Comparison of ENCODE assay signal across 9 cellular contexts in the genomic region with DNA sequence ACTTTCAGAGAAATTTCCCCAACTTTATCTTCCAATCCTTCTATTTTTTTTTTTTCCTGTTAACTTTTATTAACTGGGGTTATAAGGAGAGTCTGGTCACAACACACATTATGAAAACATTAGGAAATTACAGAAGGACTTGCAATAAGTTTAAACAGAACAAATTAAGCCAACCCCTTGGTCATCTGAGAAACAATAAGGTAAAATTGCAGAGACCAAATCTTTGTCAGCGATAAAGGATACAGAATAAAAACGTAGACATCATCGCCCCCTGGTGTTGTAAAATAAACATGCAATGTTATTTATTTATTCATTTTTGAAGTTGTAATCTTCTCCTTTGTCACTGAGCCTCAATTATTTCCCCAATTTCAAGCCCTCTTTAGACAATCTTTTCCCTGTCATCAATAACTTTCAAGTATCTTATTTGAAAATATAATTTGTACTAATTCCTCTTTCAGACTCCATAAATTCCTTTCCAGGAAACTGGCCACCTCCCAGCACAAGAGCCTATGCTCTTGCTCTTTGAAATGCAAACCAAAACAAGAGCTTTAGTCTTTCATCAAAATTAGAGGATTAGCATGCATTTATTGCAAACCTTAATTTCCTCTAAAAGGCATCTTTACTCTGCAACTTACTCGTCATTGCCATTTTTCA. TPM values are rescaled to one million over a fixed set of nuclear protein-coding genes. Genes with fewer than 3 reads are reported as not detected.
DNase-seq lines count a peak whose midpoint lies in the region; ATAC-seq, FAIRE-seq and TF ChIP-seq lines count a peak whose summit lies in the region.
"Had no signal": no experiment of that assay in that cellular context is flagged by ENCODE, and none has a peak within 500 bp of the region (broad histone marks: within the 10 kb centered on the region; RNA-seq: fewer than 3 reads in every experiment).

No MANE protein-coding gene starts in this region.

- TF ChIP-seq CTCF in AG09319 (IDR thresholded peaks at IDR 0.05; ENCODE audit: low read depth, low read length) (peak; percentile 44), K562 (IDR thresholded peaks at IDR 0.05 in 2 of 3, conservative IDR thresholded peaks at IDR 0.05 in 1 of 3; ENCODE audit: insufficient read depth in 2 of 3, low read depth in 1 of 3, low read length in 3 of 3) (peak; percentile 63 to 90 (median 67); a peak in 5 of 6 replicates)

- H3K9me3 Mint-ChIP-seq in activated T-helper 1 cell treated with anti-CD3 and anti-CD28 coated beads, Interleukin-12 subunit alpha, Interleukin-12 subunit beta, Interleukin-2, Interleukin-4 antibody, amounts not matched to agents 30 ng/mL and 10 ng/mL and 1 ng/mL, durations not matched to agents 14 hours and 24 hours and 36 hours: no peaks in the 10 kb centered on the region

- no peak overlapping the region for H3K4me3 Mint-ChIP-seq in activated T-helper 1 cell treated with anti-CD3 and anti-CD28 coated beads, Interleukin-12 subunit alpha, Interleukin-12 subunit beta, Interleukin-2, Interleukin-4 antibody, amounts not matched to agents 30 ng/mL and 10 ng/mL and 1 ng/mL, durations not matched to agents 14 hours and 24 hours and 36 hours

- H3K9me3 ChIP-seq in K562 (replicated peaks; ENCODE audit: control insufficient read depth, insufficient read depth, low read depth, low read length): peaks cover 8% of the 10 kb centered on the region

- POLR2A ChIA-PET in K562 (lab: Yijun Ruan, JAX): no interaction called here

- H3K4me2 ChIP-seq in K562 (ENCODE audit: insufficient read depth, low read length): no peak overlapping the region

- no peak overlapping the region for H3K4me3 ChIP-seq in K562

- no peaks in the 10 kb centered on the region for H3K36me3 ChIP-seq in K562 (ENCODE audit: control insufficient read depth, insufficient read depth, low read length)

- CTCF ChIA-PET in K562 (lab: Yijun Ruan, JAX; ENCODE audit: low intra/inter-chr PET ratio): interaction anchor here (0.5 to 3.2 kb wide), 9 partner anchors 31 to 574 kb away, joined by 3 to 33 read pairs (median 3); no protein-coding TSS in a partner anchor

- ATAC-seq in GM19455 (IDR thresholded peaks at IDR 0.05; ENCODE audit: unreplicated experiment) (peak; percentile 57), K562 (peak; percentile 84)
- no peak for ATAC-seq in activated CD4-positive, CD25-positive, alpha-beta regulatory T cell treated with anti-CD3 and anti-CD28 coated beads, Interleukin-2, amount 50 U/mL, for 24 hours

- peaks cover 7% of the 10 kb centered on the region for H3K4me1 Mint-ChIP-seq in activated T-helper 1 cell treated with anti-CD3 and anti-CD28 coated beads, Interleukin-12 subunit alpha, Interleukin-12 subunit beta, Interleukin-2, Interleukin-4 antibody, amounts not matched to agents 30 ng/mL and 10 ng/mL and 1 ng/mL, durations not matched to agents 14 hours and 24 hours and 36 hours (ENCODE audit: low read depth)

- peak; percentile 81 for FAIRE-seq in K562 (lab: Jason Lieb, UNC)

- DNase-seq in AG09319 (ENCODE audit: extremely low read depth, low read depth): no peak
- peak; percentile 56 for DNase-seq in NCI-H2171 treated with DMSO at 0.1 percent for 48 hours (lab: John Stamatoyannopoulos, UW)
- peak; percentile 38 to 79 (median 44) for DNase-seq in K562 (ENCODE audit: extremely low read depth in 1 of 4, low spot score in 3 of 4)
- peak; percentile 30 to 61 for DNase-seq in lung microvascular endothelial cell (ENCODE audit: low read depth in 2 of 2)
- DNase-seq in NCI-H128 (lab: John Stamatoyannopoulos, UW; ENCODE audit: unreplicated experiment): no peak
- no peak for DNase-seq in activated T-helper 1 cell treated with anti-CD3 and anti-CD28 coated beads, Interleukin-12 subunit alpha, Interleukin-12 subunit beta, Interleukin-2, Interleukin-4 antibody, amounts not matched to agents 30 ng/mL and 10 ng/mL and 1 ng/mL, durations not matched to agents 14 hours and 24 hours and 36 hours (ENCODE audit: low spot score)

- no peaks in the 10 kb centered on the region for H3K36me3 Mint-ChIP-seq in activated T-helper 1 cell treated with anti-CD3 and anti-CD28 coated beads, Interleukin-12 subunit alpha, Interleukin-12 subunit beta, Interleukin-2, Interleukin-4 antibody, amounts not matched to agents 30 ng/mL and 10 ng/mL and 1 ng/mL, durations not matched to agents 14 hours and 24 hours and 36 hours (ENCODE audit: low read depth)

- peaks cover 0 to 7% of the 10 kb centered on the region in 2 experiments; a peak in 1 of 5 replicates for H3K4me1 ChIP-seq in K562 (replicated peaks in 1 of 2; ENCODE audit: control insufficient read depth in 2 of 2, insufficient read depth in 2 of 2, low read length in 2 of 2)

- no TSS peak for BruUV-seq in K562 (replicated peaks; lab: Mats Ljungman, UMichigan)

- TF ChIP-seq POLR2A in K562 (conservative IDR thresholded peaks at IDR 0.05): no peak

- intact Hi-C loops in K562 (cut with micrococcal nuclease): loop anchor here (1.0 to 10.0 kb wide), 5 partner anchors 70 to 776 kb away; no protein-coding TSS in a partner anchor
- intact Hi-C loops in activated T-helper 1 cell treated with anti-CD3 and anti-CD28 coated beads, Interleukin-12 subunit alpha, Interleukin-12 subunit beta, Interleukin-2, Interleukin-4 antibody, amounts not matched to agents 30 ng/mL and 10 ng/mL and 1 ng/mL, durations not matched to agents 14 hours and 24 hours and 36 hours (cut with micrococcal nuclease): loop anchor here (1.0 to 5.0 kb wide), 4 partner anchors 147 to 783 kb away; no protein-coding TSS in a partner anchor

- TF ChIP-seq EP300 in K562 (IDR thresholded peaks at IDR 0.05; ENCODE audit: low read length): no peak

- 7% methylated on average over 4 of the region's 4 CpGs for WGBS in K562 (ENCODE audit: insufficient coverage, low coverage, missing lambda C conversion rate)

- H3K27ac Mint-ChIP-seq in activated T-helper 1 cell treated with anti-CD3 and anti-CD28 coated beads, Interleukin-12 subunit alpha, Interleukin-12 subunit beta, Interleukin-2, Interleukin-4 antibody, amounts not matched to agents 30 ng/mL and 10 ng/mL and 1 ng/mL, durations not matched to agents 14 hours and 24 hours and 36 hours: no peak overlapping the region

- in situ Hi-C loops in K562 (cut with MboI): loop anchor here (25.0 kb wide), 1 partner anchor 983 kb away; no protein-coding TSS in a partner anchor

- H3K27me3 ChIP-seq in K562 (ENCODE audit: control insufficient read depth in 2 of 2, insufficient read depth in 2 of 2, low read length in 2 of 2): no peaks in the 10 kb centered on the region

- H3K9me1 ChIP-seq in K562 (ENCODE audit: control insufficient read depth, insufficient read depth, low read length): no peaks in the 10 kb centered on the region

- H3K79me2 ChIP-seq in K562 (ENCODE audit: control insufficient read depth, insufficient read depth, low read length): no peaks in the 10 kb centered on the region

- H2AFZ ChIP-seq in K562 (ENCODE audit: low read depth, low read length): peak overlapping the region; percentile 67

- H3K9ac ChIP-seq in K562 (ENCODE audit: insufficient read depth in 1 of 2, low read depth in 2 of 2, low read length in 2 of 2): no peak overlapping the region

- H3K27ac ChIP-seq in K562 (ENCODE audit: extremely low read depth, low read depth, low read length): no peak overlapping the region

- peak; percentile 95 to 98 for TF ChIP-seq RAD21 in K562 (CRISPR knock-in tag; conservative IDR thresholded peaks at IDR 0.05 in 1 of 2, IDR thresholded peaks at IDR 0.05 in 1 of 2)

- H4K20me1 ChIP-seq in K562 (replicated peaks; ENCODE audit: control insufficient read depth, insufficient read depth, low read length): no peaks in the 10 kb centered on the region

- H3K27me3 Mint-ChIP-seq in activated T-helper 1 cell treated with anti-CD3 and anti-CD28 coated beads, Interleukin-12 subunit alpha, Interleukin-12 subunit beta, Interleukin-2, Interleukin-4 antibody, amounts not matched to agents 30 ng/mL and 10 ng/mL and 1 ng/mL, durations not matched to agents 14 hours and 24 hours and 36 hours (ENCODE audit: insufficient read depth): peaks cover 19% of the 10 kb centered on the region

RNA-seq across cellular contexts. Expression of a gene that starts 19.5 kb away (rescaled TPM):
- total RNA-seq in K562 (2011; cell fraction: chromatin; rRNA removed; ENCODE audit: low replicate concordance): not detected in 2 replicates
- not detected in 2 replicates for total RNA-seq in K562 (2011; cell fraction: nucleolus; rRNA removed)
- total RNA-seq in K562 (2011; cell fraction: nucleoplasm; rRNA removed): 0.15 TPM in 1 of 2 replicates, not detected in the other
- total RNA-seq in K562 (2014; rRNA removed) (not detected in 2 replicates), K562 (2014; rRNA removed; fragmentation: Illumina TruSeq; extraction: Trizol) (not detected in 2 replicates), K562 (2015; rRNA removed; fragmentation: Illumina TruSeq; extraction: Trizol) (not detected in 2 replicates), K562 (2021) (0.13 TPM in 1 of 2 replicates, not detected in the other), lung microvascular endothelial cell (not detected in 2 replicates)
- polyA plus RNA-seq in K562 (2011; rRNA removed) (0.07 and 0.15 TPM in 2 replicates), K562 (2014; fragmentation: Illumina TruSeq; extraction: Trizol) (not detected in 2 replicates), K562 (2014; fragmentation: Nextera tagmentation; extraction: Ambion mirVana) (under 1 TPM in 1 of 2 experiments, not detected in 1; 0.03 TPM), K562 (2014; rRNA removed) (not detected in 2 replicates)
- polyA plus RNA-seq in K562 (2011; cell fraction: cytosol; rRNA removed): 0.01 and 0.06 TPM in 2 replicates
- 0.10 and 0.20 TPM in 2 replicates for polyA plus RNA-seq in K562 (2011; cell fraction: nucleus; rRNA removed)
- polyA plus RNA-seq in K562 (2012): not detected in 2 replicates
- 0.06 and 0.21 TPM in 2 replicates for polyA minus RNA-seq in K562 (2011; rRNA and poly(A)+ RNA removed)
- polyA minus RNA-seq in K562 (2011; cell fraction: cytosol; rRNA and poly(A)+ RNA removed): not detected in 2 replicates
- polyA minus RNA-seq in K562 (2011; cell fraction: nucleus; rRNA and poly(A)+ RNA removed): not detected in 2 replicates
- not detected in 2 replicates for total RNA-seq in activated T-helper 1 cell treated with anti-CD3 and anti-CD28 coated beads, Interleukin-12 subunit alpha, Interleukin-12 subunit beta, Interleukin-2, Interleukin-4 antibody, amounts not matched to agents 30 ng/mL and 10 ng/mL and 1 ng/mL, durations not matched to agents 14 hours and 24 hours and 36 hours
- total RNA-seq: temporal lobe had no signal

RNA-seq across cellular contexts. Expression of a gene that starts 30.4 kb away (rescaled TPM):
- total RNA-seq in K562 (2011; cell fraction: chromatin; rRNA removed; ENCODE audit: low replicate concordance): 17.6 and 59.0 TPM in 2 replicates
- 12.3 and 16.8 TPM in 2 replicates for total RNA-seq in K562 (2011; cell fraction: nucleolus; rRNA removed)
- total RNA-seq in K562 (2011; cell fraction: nucleoplasm; rRNA removed): 37.6 and 46.6 TPM in 2 replicates
- 44.8 and 54.5 TPM in 2 replicates for total RNA-seq in K562 (2014; rRNA removed)
- total RNA-seq in K562 (2014; rRNA removed; fragmentation: Illumina TruSeq; extraction: Trizol): 56.5 and 66.3 TPM in 2 replicates
- total RNA-seq in K562 (2015; rRNA removed; fragmentation: Illumina TruSeq; extraction: Trizol): 57.9 and 67.0 TPM in 2 replicates
- total RNA-seq in K562 (2021): 53.4 and 62.3 TPM in 2 replicates
- polyA plus RNA-seq in K562 (2011; rRNA removed): 59.9 and 77.4 TPM in 2 replicates
- polyA plus RNA-seq in K562 (2011; cell fraction: cytosol; rRNA removed): 19.9 and 53.0 TPM in 2 replicates
- 11.0 and 17.5 TPM in 2 replicates for polyA plus RNA-seq in K562 (2011; cell fraction: nucleus; rRNA removed)
- polyA plus RNA-seq in K562 (2012): 79.4 and 84.3 TPM in 2 replicates
- polyA plus RNA-seq in K562 (2014; fragmentation: Illumina TruSeq; extraction: Trizol): 69.7 and 75.0 TPM in 2 replicates
- 100 to 1,000 TPM in 1 of 2 experiments, 10 to 100 TPM in 1; 87.6 to 100 TPM for polyA plus RNA-seq in K562 (2014; fragmentation: Nextera tagmentation; extraction: Ambion mirVana)
- polyA plus RNA-seq in K562 (2014; rRNA removed): 60.9 and 76.0 TPM in 2 replicates
- polyA minus RNA-seq in K562 (2011; rRNA and poly(A)+ RNA removed): 40.2 and 40.5 TPM in 2 replicates
- polyA minus RNA-seq in K562 (2011; cell fraction: cytosol; rRNA and poly(A)+ RNA removed): 16.4 and 21.9 TPM in 2 replicates
- 26.8 and 42.2 TPM in 2 replicates for polyA minus RNA-seq in K562 (2011; cell fraction: nucleus; rRNA and poly(A)+ RNA removed)
- total RNA-seq in lung microvascular endothelial cell: 0.79 and 2.8 TPM in 2 replicates
- total RNA-seq in activated T-helper 1 cell treated with anti-CD3 and anti-CD28 coated beads, Interleukin-12 subunit alpha, Interleukin-12 subunit beta, Interleukin-2, Interleukin-4 antibody, amounts not matched to agents 30 ng/mL and 10 ng/mL and 1 ng/mL, durations not matched to agents 14 hours and 24 hours and 36 hours: 17.9 and 19.9 TPM in 2 replicates

Comparison
In these comparisons a context has a peak if more than half of its experiments do, and no peak if none do; other contexts are left out.
1. DNase-seq: peak in NCI-H2171 treated with DMSO at 0.1 percent for 48 hours (single experiment), K562 (4 of 4) and lung microvascular endothelial cell (2 of 2); none in AG09319 (single experiment), NCI-H128 (single experiment) and activated T-helper 1 cell treated with anti-CD3 and anti-CD28 coated beads, Interleukin-12 subunit alpha, Interleukin-12 subunit beta, Interleukin-2, Interleukin-4 antibody, amounts not matched to agents 30 ng/mL and 10 ng/mL and 1 ng/mL, durations not matched to agents 14 hours and 24 hours and 36 hours (single experiment).
2. ATAC-seq: peak in GM19455 (single experiment) and K562 (single experiment); none in activated CD4-positive, CD25-positive, alpha-beta regulatory T cell treated with anti-CD3 and anti-CD28 coated beads, Interleukin-2, amount 50 U/mL, for 24 hours (0 of 2).